Comparison of ENCODE assay signal across 1 cellular context in the genomic region with DNA sequence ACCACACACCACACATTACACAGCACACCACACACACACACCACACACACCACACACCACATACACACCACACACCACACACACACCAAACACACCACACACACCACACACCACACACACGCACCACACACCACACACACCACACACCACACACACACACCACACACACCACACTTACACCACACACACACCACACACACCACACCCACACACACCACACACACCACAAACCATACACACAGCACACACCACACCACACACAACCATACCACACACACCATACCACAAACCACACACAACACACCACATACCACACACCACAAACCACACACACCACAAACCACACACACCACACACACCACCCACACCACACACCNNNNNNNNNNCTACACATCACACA.
TF ChIP-seq lines count a peak whose summit lies in the region.

No MANE protein-coding gene starts in this region.

TF ChIP-seq in GM12878, 131 proteins besides CTCF, POLR2A, EP300 and RAD21 (continued from another document):
- TF ChIP-seq, protein P1, sequence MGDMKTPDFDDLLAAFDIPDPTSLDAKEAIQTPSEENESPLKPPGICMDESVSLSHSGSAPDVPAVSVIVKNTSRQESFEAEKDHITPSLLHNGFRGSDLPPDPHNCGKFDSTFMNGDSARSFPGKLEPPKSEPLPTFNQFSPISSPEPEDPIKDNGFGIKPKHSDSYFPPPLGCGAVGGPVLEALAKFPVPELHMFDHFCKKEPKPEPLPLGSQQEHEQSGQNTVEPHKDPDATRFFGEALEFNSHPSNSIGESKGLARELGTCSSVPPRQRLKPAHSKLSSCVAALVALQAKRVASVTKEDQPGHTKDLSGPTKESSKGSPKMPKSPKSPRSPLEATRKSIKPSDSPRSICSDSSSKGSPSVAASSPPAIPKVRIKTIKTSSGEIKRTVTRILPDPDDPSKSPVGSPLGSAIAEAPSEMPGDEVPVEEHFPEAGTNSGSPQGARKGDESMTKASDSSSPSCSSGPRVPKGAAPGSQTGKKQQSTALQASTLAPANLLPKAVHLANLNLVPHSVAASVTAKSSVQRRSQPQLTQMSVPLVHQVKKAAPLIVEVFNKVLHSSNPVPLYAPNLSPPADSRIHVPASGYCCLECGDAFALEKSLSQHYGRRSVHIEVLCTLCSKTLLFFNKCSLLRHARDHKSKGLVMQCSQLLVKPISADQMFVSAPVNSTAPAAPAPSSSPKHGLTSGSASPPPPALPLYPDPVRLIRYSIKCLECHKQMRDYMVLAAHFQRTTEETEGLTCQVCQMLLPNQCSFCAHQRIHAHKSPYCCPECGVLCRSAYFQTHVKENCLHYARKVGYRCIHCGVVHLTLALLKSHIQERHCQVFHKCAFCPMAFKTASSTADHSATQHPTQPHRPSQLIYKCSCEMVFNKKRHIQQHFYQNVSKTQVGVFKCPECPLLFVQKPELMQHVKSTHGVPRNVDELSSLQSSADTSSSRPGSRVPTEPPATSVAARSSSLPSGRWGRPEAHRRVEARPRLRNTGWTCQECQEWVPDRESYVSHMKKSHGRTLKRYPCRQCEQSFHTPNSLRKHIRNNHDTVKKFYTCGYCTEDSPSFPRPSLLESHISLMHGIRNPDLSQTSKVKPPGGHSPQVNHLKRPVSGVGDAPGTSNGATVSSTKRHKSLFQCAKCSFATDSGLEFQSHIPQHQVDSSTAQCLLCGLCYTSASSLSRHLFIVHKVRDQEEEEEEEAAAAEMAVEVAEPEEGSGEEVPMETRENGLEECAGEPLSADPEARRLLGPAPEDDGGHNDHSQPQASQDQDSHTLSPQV (IDR thresholded peaks at IDR 0.05): no peak
- TF ChIP-seq RAD51 (IDR thresholded peaks at IDR 0.05): no peak
- TF ChIP-seq RUNX3 (IDR thresholded peaks at IDR 0.05; ENCODE audit: low read length): peak; percentile 58
- no peak for TF ChIP-seq RBBP5 (conservative IDR thresholded peaks at IDR 0.05)
- TF ChIP-seq NBN (IDR thresholded peaks at IDR 0.05): peak; percentile 55; the same call in 1 of the 2 replicates
- TF ChIP-seq NRF1 (conservative IDR thresholded peaks at IDR 0.05; ENCODE audit: low read depth, low read length): no peak
- TF ChIP-seq, protein P2, sequence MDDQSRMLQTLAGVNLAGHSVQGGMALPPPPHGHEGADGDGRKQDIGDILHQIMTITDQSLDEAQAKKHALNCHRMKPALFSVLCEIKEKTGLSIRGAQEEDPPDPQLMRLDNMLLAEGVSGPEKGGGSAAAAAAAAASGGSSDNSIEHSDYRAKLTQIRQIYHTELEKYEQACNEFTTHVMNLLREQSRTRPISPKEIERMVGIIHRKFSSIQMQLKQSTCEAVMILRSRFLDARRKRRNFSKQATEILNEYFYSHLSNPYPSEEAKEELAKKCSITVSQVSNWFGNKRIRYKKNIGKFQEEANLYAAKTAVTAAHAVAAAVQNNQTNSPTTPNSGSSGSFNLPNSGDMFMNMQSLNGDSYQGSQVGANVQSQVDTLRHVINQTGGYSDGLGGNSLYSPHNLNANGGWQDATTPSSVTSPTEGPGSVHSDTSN (IDR thresholded peaks at IDR 0.05; ENCODE audit: insufficient replicate concordance, low read depth, low read length): no peak
- 0 out of 2 replicates have a peak, but pooled peaks have one; percentile 12 for TF ChIP-seq MTA2 (IDR thresholded peaks at IDR 0.05; ENCODE audit: low read depth)
- TF ChIP-seq IKZF1 (conservative IDR thresholded peaks at IDR 0.05): no peak
- TF ChIP-seq GABPA (IDR thresholded peaks at IDR 0.05; ENCODE audit: low read depth): no peak
- TF ChIP-seq, protein P3, sequence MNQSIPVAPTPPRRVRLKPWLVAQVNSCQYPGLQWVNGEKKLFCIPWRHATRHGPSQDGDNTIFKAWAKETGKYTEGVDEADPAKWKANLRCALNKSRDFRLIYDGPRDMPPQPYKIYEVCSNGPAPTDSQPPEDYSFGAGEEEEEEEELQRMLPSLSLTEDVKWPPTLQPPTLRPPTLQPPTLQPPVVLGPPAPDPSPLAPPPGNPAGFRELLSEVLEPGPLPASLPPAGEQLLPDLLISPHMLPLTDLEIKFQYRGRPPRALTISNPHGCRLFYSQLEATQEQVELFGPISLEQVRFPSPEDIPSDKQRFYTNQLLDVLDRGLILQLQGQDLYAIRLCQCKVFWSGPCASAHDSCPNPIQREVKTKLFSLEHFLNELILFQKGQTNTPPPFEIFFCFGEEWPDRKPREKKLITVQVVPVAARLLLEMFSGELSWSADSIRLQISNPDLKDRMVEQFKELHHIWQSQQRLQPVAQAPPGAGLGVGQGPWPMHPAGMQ (IDR thresholded peaks at IDR 0.05; ENCODE audit: borderline replicate concordance): peak; percentile 73
- TF ChIP-seq PAX5 (IDR thresholded peaks at IDR 0.05; ENCODE audit: borderline replicate concordance, low read depth, low read length): no peak
- peak; percentile 62; the same call in 1 of the 2 replicates for TF ChIP-seq CBFB (IDR thresholded peaks at IDR 0.05; ENCODE audit: low read depth)
- no peak for TF ChIP-seq MYB (IDR thresholded peaks at IDR 0.05; ENCODE audit: borderline replicate concordance, low read depth, low read length)
- TF ChIP-seq IKZF2 (IDR thresholded peaks at IDR 0.05): peak in 1 of 2 experiments; percentile 28; a peak in 2 of 4 replicates
- no peak for TF ChIP-seq RFX5 (IDR thresholded peaks at IDR 0.05; ENCODE audit: low read depth, low read length)
- no peak for TF ChIP-seq WRNIP1 (IDR thresholded peaks at IDR 0.05; ENCODE audit: borderline replicate concordance, low read depth, low read length)
